Comparison of ENCODE assay signal across 11 cellular contexts in genomic region chr5:135887881-135888614, GRCh38. TPM values are rescaled to one million over a fixed set of nuclear protein-coding genes. Genes with fewer than 3 reads are reported as not detected.
DNase-seq lines count a peak whose midpoint lies in the region; ATAC-seq and TF ChIP-seq lines count a peak whose summit lies in the region.
"Had no signal": no experiment of that assay in that cellular context is flagged by ENCODE, and none has a peak within 500 bp of the region (broad histone marks: within the 10 kb centered on the region; RNA-seq: fewer than 3 reads in every experiment).

No MANE protein-coding gene starts in this region.

- peaks cover 31% of the 10 kb centered on the region for H3K4me1 ChIP-seq in SJCRH30
- no peaks in the 10 kb centered on the region for H3K4me1 ChIP-seq in mucosa of descending colon (ENCODE audit: low read depth)

- DNase-seq in NCI-H748 (lab: John Stamatoyannopoulos, UW; ENCODE audit: unreplicated experiment) (peak; percentile 19), NCI-H748 treated with DMSO at 0.1 percent for 48 hours (lab: John Stamatoyannopoulos, UW) (no peak), SJCRH30 (peak; percentile 26 to 47), fibroblast of the aortic adventitia (ENCODE audit: low read depth) (peak; percentile 42), smooth muscle cell of the brain vasculature (ENCODE audit: low read depth, low spot score) (peak; percentile 10), mucosa of descending colon (no peak)

- H3K4me3 ChIP-seq in SJCRH30, result no peak overlapping the region
- H3K4me3 ChIP-seq in fibroblast of the aortic adventitia (ENCODE audit: low read depth, low read length), result no peak overlapping the region
- H3K4me3 ChIP-seq in mucosa of descending colon, result no peak overlapping the region
- H3K4me3 ChIP-seq: thoracic aorta had no signal

- no peaks in the 10 kb centered on the region for H3K36me3 ChIP-seq in SJCRH30
- no peaks in the 10 kb centered on the region for H3K36me3 ChIP-seq in mucosa of descending colon (ENCODE audit: low read depth)
- H3K36me3 ChIP-seq: thoracic aorta had no signal

- H3K9me3 ChIP-seq in SJCRH30 (replicated peaks), result no peaks in the 10 kb centered on the region
- H3K9me3 ChIP-seq in mucosa of descending colon, result no peaks in the 10 kb centered on the region
- H3K9me3 ChIP-seq: thoracic aorta had no signal

- no peak overlapping the region for H3K27ac ChIP-seq in SJCRH30
- H3K27ac ChIP-seq: thoracic aorta had no signal

- TF ChIP-seq CTCF in fibroblast of the aortic adventitia (IDR thresholded peaks at IDR 0.05; ENCODE audit: insufficient read depth, low read length), result no peak
- TF ChIP-seq CTCF in mucosa of descending colon (IDR thresholded peaks at IDR 0.05), result no peak

- no peak for ATAC-seq in GM19328 (IDR thresholded peaks at IDR 0.05; ENCODE audit: unreplicated experiment)
- ATAC-seq in mucosa of descending colon, result no peak
- no peak for ATAC-seq in GM18858 (IDR thresholded peaks at IDR 0.05; ENCODE audit: unreplicated experiment)

- peaks cover 3% of the 10 kb centered on the region; the same call in 1 of the 2 replicates for H3K27me3 ChIP-seq in SJCRH30

- intact Hi-C loops in mucosa of descending colon (cut with DNase I, micrococcal nuclease), result loop anchor here (1.0 to 10.0 kb wide), 4 partner anchors 174 to 324 kb away; no protein-coding TSS in a partner anchor

RNA-seq across cellular contexts. Expression of gene IL9, which starts 7.6 kb away (rescaled TPM):
- not detected in 2 replicates for total RNA-seq in SJCRH30 (2014; rRNA removed; shearing (Covaris generic))
- not detected in 2 replicates for total RNA-seq in fibroblast of the aortic adventitia (ENCODE audit: low replicate concordance)
- not detected for total RNA-seq in mucosa of descending colon
- total RNA-seq: mesothelial cell of epicardium, thoracic aorta had no signal

RNA-seq across cellular contexts. Expression of gene SLC25A48, which starts 53.6 kb away (rescaled TPM):
- total RNA-seq in SJCRH30 (2014; rRNA removed; shearing (Covaris generic)), result not detected in 2 replicates
- total RNA-seq in fibroblast of the aortic adventitia (ENCODE audit: low replicate concordance) (not detected in 2 replicates), mucosa of descending colon (1 to 10 TPM; 2.2 to 4.5 (median 3.3) TPM)
- total RNA-seq: activated T-helper 17 cell treated with anti-CD3 and anti-CD28 coated beads, Interleukin-2, amount 50 U/mL, for 72 hours had no signal

Comparison
In these comparisons a context has a peak if more than half of its experiments do, and no peak if none do; other contexts are left out.
1. DNase-seq: peak in NCI-H748 (single experiment), SJCRH30 (2 of 2), fibroblast of the aortic adventitia (single experiment) and smooth muscle cell of the brain vasculature (single experiment); none in NCI-H748 treated with DMSO at 0.1 percent for 48 hours (single experiment) and mucosa of descending colon (0 of 3).